10 cellular contexts compared by ENCODE assay signal in genomic region chr9:87712801-87713277, GRCh38. TPM values are rescaled to one million over a fixed set of nuclear protein-coding genes. Genes with fewer than 3 reads are reported as not detected.
DNase-seq lines count a peak whose midpoint lies in the region; ATAC-seq and TF ChIP-seq lines count a peak whose summit lies in the region.
"Had no signal": no experiment of that assay in that cellular context is flagged by ENCODE, and none has a peak within 500 bp of the region (broad histone marks: within the 10 kb centered on the region; RNA-seq: fewer than 3 reads in every experiment).

No MANE protein-coding gene starts in this region.

- dilution Hi-C loops in mammary epithelial cell (cut with HindIII; ENCODE audit: low sequenced_read_pairs), result loop anchor here (5.0 kb wide), 2 partner anchors 64 to 96 kb away; no protein-coding TSS in a partner anchor

- no peak for TF ChIP-seq CTCF in mammary epithelial cell (conservative IDR thresholded peaks at IDR 0.05 in 1 of 2, IDR thresholded peaks at IDR 0.05 in 1 of 2; ENCODE audit: extremely low read depth in 1 of 2, insufficient read depth in 1 of 2, low read depth in 1 of 2, low read length in 2 of 2)
- TF ChIP-seq CTCF in upper lobe of left lung (IDR thresholded peaks at IDR 0.05), result no peak
- no peak for TF ChIP-seq CTCF in Caco-2 (IDR thresholded peaks at IDR 0.05; ENCODE audit: insufficient read depth in 1 of 2, low read depth in 1 of 2, low read length in 1 of 2, severe bottlenecking in 1 of 2, unreplicated experiment in 1 of 2)

- H3K79me2 ChIP-seq in mammary epithelial cell (ENCODE audit: insufficient read depth, low read length), result no peaks in the 10 kb centered on the region

- peak overlapping the region; percentile 68 for H3K27ac ChIP-seq in mammary epithelial cell (ENCODE audit: insufficient read depth, low read depth, low read length)
- H3K27ac ChIP-seq in muscle layer of colon (ENCODE audit: low read depth, low read length), result no peak overlapping the region
- H3K27ac ChIP-seq in upper lobe of left lung, result peak overlapping the region in 3 of 4 donors; percentile 43 to 78 (median 58)

- H3K9ac ChIP-seq in mammary epithelial cell (ENCODE audit: insufficient read depth, low read length), result no peak overlapping the region
- peak overlapping the region; percentile 16 for H3K9ac ChIP-seq in muscle layer of colon (ENCODE audit: low read length)

- H3K9me3 Mint-ChIP-seq in activated CD4-positive, alpha-beta T cell treated with anti-CD3 and anti-CD28 coated beads, Interleukin-2, amount 10 ng/mL, durations not matched to agents 7 days and 5 days, result no peaks in the 10 kb centered on the region
- H3K9me3 Mint-ChIP-seq in Caco-2 (ENCODE audit: unreplicated experiment), result no peaks in the 10 kb centered on the region

- no peak overlapping the region for H3K4me3 ChIP-seq in mammary epithelial cell (replicated peaks in 1 of 3; ENCODE audit: insufficient read depth in 1 of 3, low read depth in 2 of 3, low read length in 3 of 3)
- H3K4me3 ChIP-seq in muscle layer of colon (ENCODE audit: low read depth in 1 of 2, low read length in 2 of 2), result no peak overlapping the region
- no peak overlapping the region for H3K4me3 ChIP-seq in upper lobe of left lung
- H3K4me3 ChIP-seq in Caco-2 (ENCODE audit: low read depth, low read length), result no peak overlapping the region
- H3K4me3 ChIP-seq: GM12878 had no signal

- peaks cover 5% of the 10 kb centered on the region for H3K27me3 Mint-ChIP-seq in activated CD4-positive, alpha-beta T cell treated with anti-CD3 and anti-CD28 coated beads, Interleukin-2, amount 10 ng/mL, durations not matched to agents 7 days and 5 days
- H3K27me3 Mint-ChIP-seq in Caco-2 (ENCODE audit: insufficient read depth, unreplicated experiment), result no peaks in the 10 kb centered on the region

- no peaks in the 10 kb centered on the region for H3K36me3 ChIP-seq in mammary epithelial cell (ENCODE audit: insufficient read depth, low read length)
- peaks cover 5% of the 10 kb centered on the region for H3K36me3 ChIP-seq in muscle layer of colon (ENCODE audit: insufficient read depth, low read length)
- peaks cover 0 to 6% (median 0%) of the 10 kb centered on the region in 4 donors for H3K36me3 ChIP-seq in upper lobe of left lung
- H3K36me3 ChIP-seq in Caco-2 (ENCODE audit: control insufficient read depth, insufficient read depth, low read length), result no peaks in the 10 kb centered on the region

- intact Hi-C loops in mammary epithelial cell (cut with micrococcal nuclease) (no loop called here), Caco-2 (cut with micrococcal nuclease; ENCODE audit: unreplicated experiment) (no loop called here)

- H3K4me1 Mint-ChIP-seq in activated CD4-positive, alpha-beta T cell treated with anti-CD3 and anti-CD28 coated beads, Interleukin-2, amount 10 ng/mL, durations not matched to agents 7 days and 5 days, result peaks cover 58% of the 10 kb centered on the region
- H3K4me1 Mint-ChIP-seq in Caco-2 (ENCODE audit: low read depth, unreplicated experiment), result peaks cover 9% of the 10 kb centered on the region

- BruUV-seq in mammary epithelial cell (replicated peaks; lab: Mats Ljungman, UMichigan) (no TSS peak), Caco-2 (replicated peaks; lab: Mats Ljungman, UMichigan) (no TSS peak)

- peaks cover 2% of the 10 kb centered on the region for H3K36me3 Mint-ChIP-seq in activated CD4-positive, alpha-beta T cell treated with anti-CD3 and anti-CD28 coated beads, Interleukin-2, amount 10 ng/mL, durations not matched to agents 7 days and 5 days (ENCODE audit: low read depth)
- H3K36me3 Mint-ChIP-seq in Caco-2 (ENCODE audit: insufficient read depth, unreplicated experiment), result peaks cover 19% of the 10 kb centered on the region
- H3K36me3 Mint-ChIP-seq: activated naive CD4-positive, alpha-beta T cell treated with anti-CD3 and anti-CD28 coated beads, Interleukin-2, amount 50 U/mL, for 72 hours had no signal

- WGBS in mammary epithelial cell (ENCODE audit: low coverage, missing lambda C conversion rate), result 98% methylated on average over 6 of the region's 6 CpGs
- WGBS in upper lobe of left lung, 2 donors, result 87 to 90% methylated on average over 6 of the region's 6 CpGs

- CTCF ChIA-PET in activated CD4-positive, alpha-beta T cell treated with anti-CD3 and anti-CD28 coated beads, Interleukin-2, amount 10 ng/mL, durations not matched to agents 7 days and 5 days (lab: Charles Lee), result no interaction called here
- CTCF ChIA-PET in mammary epithelial cell (lab: Charles Lee; ENCODE audit: low non-redundant PET) (interaction anchor here (0.6 kb wide), 1 partner anchor 100 kb away, joined by 3 read pairs; no protein-coding TSS in a partner anchor), Caco-2 (lab: Charles Lee) (no interaction called here)

- in situ Hi-C loops in mammary epithelial cell (cut with MboI; ENCODE audit: low sequenced_read_pairs in 2 of 2), result no loop called here

- H4K20me1 ChIP-seq in mammary epithelial cell (ENCODE audit: insufficient read depth, low read length), result no peaks in the 10 kb centered on the region

- POLR2A ChIA-PET in activated CD4-positive, alpha-beta T cell treated with anti-CD3 and anti-CD28 coated beads, Interleukin-2, amount 10 ng/mL, durations not matched to agents 7 days and 5 days (lab: Charles Lee), result no interaction called here
- POLR2A ChIA-PET in Caco-2 (lab: Charles Lee), result no interaction called here

- H3K9me3 ChIP-seq in mammary epithelial cell (replicated peaks; ENCODE audit: insufficient read depth, low read length), result no peaks in the 10 kb centered on the region
- H3K9me3 ChIP-seq in muscle layer of colon (ENCODE audit: low read length), result no peaks in the 10 kb centered on the region
- H3K9me3 ChIP-seq in upper lobe of left lung, result no peaks in the 10 kb centered on the region
- no peaks in the 10 kb centered on the region for H3K9me3 ChIP-seq in Caco-2

- H3K4me2 ChIP-seq in mammary epithelial cell (ENCODE audit: insufficient read depth, low read depth, low read length), result peak overlapping the region; percentile 15

- no peak for TF ChIP-seq POLR2A in upper lobe of left lung (IDR thresholded peaks at IDR 0.05)

- DNase-seq in activated CD4-positive, alpha-beta T cell treated with anti-CD3 and anti-CD28 coated beads, Interleukin-2, amount 10 ng/mL, durations not matched to agents 7 days and 5 days, result no peak
- DNase-seq in activated CD4-positive, alpha-beta T cell treated with anti-CD3 and anti-CD28 coated beads for 1 hour, result no peak
- DNase-seq in mammary epithelial cell, result no peak
- DNase-seq in upper lobe of left lung, result no peak
- no peak for DNase-seq in Caco-2

- ATAC-seq in upper lobe of left lung (ENCODE audit: low FRiP score in 2 of 2) (peak; percentile 1 to 48), GM18520 (IDR thresholded peaks at IDR 0.05; ENCODE audit: unreplicated experiment) (no peak), GM21619 (IDR thresholded peaks at IDR 0.05; ENCODE audit: unreplicated experiment) (no peak)
- ATAC-seq: GM12878 had no signal

- H3K4me1 ChIP-seq in mammary epithelial cell (ENCODE audit: insufficient read depth, low read length) (peaks cover 33% of the 10 kb centered on the region), muscle layer of colon (ENCODE audit: insufficient read depth, low read length) (peaks cover 20% of the 10 kb centered on the region), upper lobe of left lung (peaks cover 0 to 17% (median 10%) of the 10 kb centered on the region in 4 donors), Caco-2 (no peaks in the 10 kb centered on the region; the same call in 1 of the 2 replicates)

- no peaks in the 10 kb centered on the region for H3K27me3 ChIP-seq in mammary epithelial cell (ENCODE audit: insufficient read depth, low read length)
- H3K27me3 ChIP-seq in muscle layer of colon (ENCODE audit: control insufficient read depth in 1 of 2, insufficient read depth in 2 of 2, low read length in 2 of 2), result no peaks in the 10 kb centered on the region
- H3K27me3 ChIP-seq in upper lobe of left lung, result no peaks in the 10 kb centered on the region
- H3K27me3 ChIP-seq in Caco-2 (replicated peaks; ENCODE audit: control insufficient read depth, insufficient read depth, low read length), result no peaks in the 10 kb centered on the region

- H3K27ac Mint-ChIP-seq in activated CD4-positive, alpha-beta T cell treated with anti-CD3 and anti-CD28 coated beads, Interleukin-2, amount 10 ng/mL, durations not matched to agents 7 days and 5 days, result peak overlapping the region; percentile 74
- H3K27ac Mint-ChIP-seq in Caco-2 (ENCODE audit: unreplicated experiment), result no peak overlapping the region
- H3K27ac Mint-ChIP-seq: activated naive CD4-positive, alpha-beta T cell treated with anti-CD3 and anti-CD28 coated beads, Interleukin-2, amount 50 U/mL, for 72 hours had no signal

- no peak overlapping the region for H3K4me3 Mint-ChIP-seq in activated CD4-positive, alpha-beta T cell treated with anti-CD3 and anti-CD28 coated beads, Interleukin-2, amount 10 ng/mL, durations not matched to agents 7 days and 5 days
- no peak overlapping the region for H3K4me3 Mint-ChIP-seq in Caco-2 (ENCODE audit: unreplicated experiment)

- TF ChIP-seq EP300 in upper lobe of left lung (IDR thresholded peaks at IDR 0.05), result no peak

- H2AFZ ChIP-seq in mammary epithelial cell (ENCODE audit: low read depth, low read length), result peak overlapping the region; percentile 61

RNA-seq across cellular contexts. Expression of gene CTSL, which starts 13.1 kb away (rescaled TPM):
- total RNA-seq in activated CD4-positive, alpha-beta T cell treated with anti-CD3 and anti-CD28 coated beads, Interleukin-2, amount 10 ng/mL, durations not matched to agents 7 days and 5 days, result 10 to 100 TPM; 10.1 to 10.2 TPM
- 100 to 1,000 TPM in 1 of 2 donors, 10 to 100 TPM in 1; 38.8 to 109 TPM for total RNA-seq in mammary epithelial cell
- polyA plus RNA-seq in mammary epithelial cell, result 131 TPM
- 24.0 TPM for polyA minus RNA-seq in mammary epithelial cell
- total RNA-seq in upper lobe of left lung, result 100 to 1,000 TPM in 4 of 6 donors, 10 to 100 TPM in 2; 71.4 to 198 (median 144) TPM
- total RNA-seq in Caco-2 (2022), result 40.2 and 50.1 TPM in 2 replicates

Comparison
In these comparisons a context has a peak if more than half of its experiments do, and no peak if none do; other contexts are left out.
1. ATAC-seq: peak in upper lobe of left lung (2 of 2); none in GM18520 (single experiment) and GM21619 (single experiment).